ENCODE assay signal across 2 cellular contexts in the genomic region with DNA sequence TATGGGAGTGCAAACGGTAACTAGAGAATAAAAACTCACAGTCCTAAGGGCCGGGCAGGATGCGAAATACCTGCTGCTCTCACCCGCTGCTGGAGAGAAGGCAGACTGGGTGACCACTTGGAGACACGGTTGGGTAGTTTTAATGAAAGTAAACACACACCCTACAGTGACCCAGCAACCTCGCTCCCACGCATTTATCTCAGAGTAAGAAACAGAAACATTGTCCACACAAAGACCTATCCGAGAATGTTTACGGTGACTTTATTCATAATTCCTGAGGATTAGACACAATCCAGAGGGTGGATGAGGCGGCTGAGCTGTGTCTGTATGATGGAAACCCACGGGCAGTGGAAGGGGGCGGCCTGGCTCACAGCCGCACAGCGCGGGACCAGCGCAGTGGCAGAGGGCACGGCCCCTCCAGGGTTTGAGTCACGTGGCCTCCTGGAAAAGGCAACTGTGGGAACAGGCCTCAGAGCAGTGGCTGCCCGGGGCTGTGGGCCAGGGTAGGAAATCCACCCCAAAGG.
TF ChIP-seq lines count a peak whose summit lies in the region.

No MANE protein-coding gene starts in this region.

TF ChIP-seq in HepG2, 621 proteins besides CTCF, POLR2A, EP300 and RAD21 (continued from another document):
- TF ChIP-seq, protein P1, sequence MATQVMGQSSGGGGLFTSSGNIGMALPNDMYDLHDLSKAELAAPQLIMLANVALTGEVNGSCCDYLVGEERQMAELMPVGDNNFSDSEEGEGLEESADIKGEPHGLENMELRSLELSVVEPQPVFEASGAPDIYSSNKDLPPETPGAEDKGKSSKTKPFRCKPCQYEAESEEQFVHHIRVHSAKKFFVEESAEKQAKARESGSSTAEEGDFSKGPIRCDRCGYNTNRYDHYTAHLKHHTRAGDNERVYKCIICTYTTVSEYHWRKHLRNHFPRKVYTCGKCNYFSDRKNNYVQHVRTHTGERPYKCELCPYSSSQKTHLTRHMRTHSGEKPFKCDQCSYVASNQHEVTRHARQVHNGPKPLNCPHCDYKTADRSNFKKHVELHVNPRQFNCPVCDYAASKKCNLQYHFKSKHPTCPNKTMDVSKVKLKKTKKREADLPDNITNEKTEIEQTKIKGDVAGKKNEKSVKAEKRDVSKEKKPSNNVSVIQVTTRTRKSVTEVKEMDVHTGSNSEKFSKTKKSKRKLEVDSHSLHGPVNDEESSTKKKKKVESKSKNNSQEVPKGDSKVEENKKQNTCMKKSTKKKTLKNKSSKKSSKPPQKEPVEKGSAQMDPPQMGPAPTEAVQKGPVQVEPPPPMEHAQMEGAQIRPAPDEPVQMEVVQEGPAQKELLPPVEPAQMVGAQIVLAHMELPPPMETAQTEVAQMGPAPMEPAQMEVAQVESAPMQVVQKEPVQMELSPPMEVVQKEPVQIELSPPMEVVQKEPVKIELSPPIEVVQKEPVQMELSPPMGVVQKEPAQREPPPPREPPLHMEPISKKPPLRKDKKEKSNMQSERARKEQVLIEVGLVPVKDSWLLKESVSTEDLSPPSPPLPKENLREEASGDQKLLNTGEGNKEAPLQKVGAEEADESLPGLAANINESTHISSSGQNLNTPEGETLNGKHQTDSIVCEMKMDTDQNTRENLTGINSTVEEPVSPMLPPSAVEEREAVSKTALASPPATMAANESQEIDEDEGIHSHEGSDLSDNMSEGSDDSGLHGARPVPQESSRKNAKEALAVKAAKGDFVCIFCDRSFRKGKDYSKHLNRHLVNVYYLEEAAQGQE (IDR thresholded peaks at IDR 0.05; ENCODE audit: borderline replicate concordance in 1 of 2, low read depth in 1 of 2, low read length in 2 of 2), result no peak

TF ChIP-seq in GM12878, 131 proteins besides CTCF, POLR2A, EP300 and RAD21 (continued from another document and continues in another):
- TF ChIP-seq, protein P2, sequence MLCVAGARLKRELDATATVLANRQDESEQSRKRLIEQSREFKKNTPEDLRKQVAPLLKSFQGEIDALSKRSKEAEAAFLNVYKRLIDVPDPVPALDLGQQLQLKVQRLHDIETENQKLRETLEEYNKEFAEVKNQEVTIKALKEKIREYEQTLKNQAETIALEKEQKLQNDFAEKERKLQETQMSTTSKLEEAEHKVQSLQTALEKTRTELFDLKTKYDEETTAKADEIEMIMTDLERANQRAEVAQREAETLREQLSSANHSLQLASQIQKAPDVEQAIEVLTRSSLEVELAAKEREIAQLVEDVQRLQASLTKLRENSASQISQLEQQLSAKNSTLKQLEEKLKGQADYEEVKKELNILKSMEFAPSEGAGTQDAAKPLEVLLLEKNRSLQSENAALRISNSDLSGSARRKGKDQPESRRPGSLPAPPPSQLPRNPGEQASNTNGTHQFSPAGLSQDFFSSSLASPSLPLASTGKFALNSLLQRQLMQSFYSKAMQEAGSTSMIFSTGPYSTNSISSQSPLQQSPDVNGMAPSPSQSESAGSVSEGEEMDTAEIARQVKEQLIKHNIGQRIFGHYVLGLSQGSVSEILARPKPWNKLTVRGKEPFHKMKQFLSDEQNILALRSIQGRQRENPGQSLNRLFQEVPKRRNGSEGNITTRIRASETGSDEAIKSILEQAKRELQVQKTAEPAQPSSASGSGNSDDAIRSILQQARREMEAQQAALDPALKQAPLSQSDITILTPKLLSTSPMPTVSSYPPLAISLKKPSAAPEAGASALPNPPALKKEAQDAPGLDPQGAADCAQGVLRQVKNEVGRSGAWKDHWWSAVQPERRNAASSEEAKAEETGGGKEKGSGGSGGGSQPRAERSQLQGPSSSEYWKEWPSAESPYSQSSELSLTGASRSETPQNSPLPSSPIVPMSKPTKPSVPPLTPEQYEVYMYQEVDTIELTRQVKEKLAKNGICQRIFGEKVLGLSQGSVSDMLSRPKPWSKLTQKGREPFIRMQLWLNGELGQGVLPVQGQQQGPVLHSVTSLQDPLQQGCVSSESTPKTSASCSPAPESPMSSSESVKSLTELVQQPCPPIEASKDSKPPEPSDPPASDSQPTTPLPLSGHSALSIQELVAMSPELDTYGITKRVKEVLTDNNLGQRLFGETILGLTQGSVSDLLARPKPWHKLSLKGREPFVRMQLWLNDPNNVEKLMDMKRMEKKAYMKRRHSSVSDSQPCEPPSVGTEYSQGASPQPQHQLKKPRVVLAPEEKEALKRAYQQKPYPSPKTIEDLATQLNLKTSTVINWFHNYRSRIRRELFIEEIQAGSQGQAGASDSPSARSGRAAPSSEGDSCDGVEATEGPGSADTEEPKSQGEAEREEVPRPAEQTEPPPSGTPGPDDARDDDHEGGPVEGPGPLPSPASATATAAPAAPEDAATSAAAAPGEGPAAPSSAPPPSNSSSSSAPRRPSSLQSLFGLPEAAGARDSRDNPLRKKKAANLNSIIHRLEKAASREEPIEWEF (IDR thresholded peaks at IDR 0.05; ENCODE audit: insufficient replicate concordance, low read depth, low read length), result no peak
- TF ChIP-seq SP1 (IDR thresholded peaks at IDR 0.05; ENCODE audit: low read depth, low read length) (no peak), HDAC2 (IDR thresholded peaks at IDR 0.05) (no peak), HCFC1 (IDR thresholded peaks at IDR 0.05; ENCODE audit: low read length) (no peak), BCL11A (IDR thresholded peaks at IDR 0.05; ENCODE audit: low read depth, low read length) (0 out of 2 replicates have a peak, but pooled peaks have one; percentile 7), IRF4 (IDR thresholded peaks at IDR 0.05; ENCODE audit: low read depth, low read length) (0 out of 2 replicates have a peak, but pooled peaks have one; percentile 6), SUZ12 (IDR thresholded peaks at IDR 0.05; ENCODE audit: unreplicated experiment) (no peak), CBX3 (IDR thresholded peaks at IDR 0.05; ENCODE audit: borderline replicate concordance, low read depth) (no peak), SMAD1 (IDR thresholded peaks at IDR 0.05; ENCODE audit: low read depth, partially characterized antibody) (no peak), SREBF1 (IDR thresholded peaks at IDR 0.05; ENCODE audit: low read length) (no peak), EZH2 (IDR thresholded peaks at IDR 0.05; ENCODE audit: borderline replicate concordance, control insufficient read depth, low read depth, low read length) (no peak), EGR1 (IDR thresholded peaks at IDR 0.05; ENCODE audit: borderline replicate concordance in 1 of 2, low read depth in 2 of 2, low read length in 2 of 2) (0 out of 3 replicates have a peak, but pooled peaks of 1 of the 2 experiments have one; percentile 29), MTA2 (IDR thresholded peaks at IDR 0.05; ENCODE audit: low read depth) (peak; percentile 29; the same call in 1 of the 2 replicates), SMC3 (IDR thresholded peaks at IDR 0.05; ENCODE audit: borderline replicate concordance, low read length) (no peak), STAT1 (conservative IDR thresholded peaks at IDR 0.05) (no peak), RCOR1 (conservative IDR thresholded peaks at IDR 0.05; ENCODE audit: low read depth, low read length) (no peak), SRF (IDR thresholded peaks at IDR 0.05; ENCODE audit: low read depth in 2 of 2, low read length in 2 of 2) (no peak), MEF2A (IDR thresholded peaks at IDR 0.05; ENCODE audit: insufficient read depth, low read depth, low read length) (no peak), MYC (IDR thresholded peaks at IDR 0.05; ENCODE audit: insufficient read depth, insufficient read length, insufficient replicate concordance, low read length, severe bottlenecking) (no peak), WRNIP1 (IDR thresholded peaks at IDR 0.05; ENCODE audit: borderline replicate concordance, low read depth, low read length) (no peak), TARDBP (IDR thresholded peaks at IDR 0.05; ENCODE audit: borderline replicate concordance) (no peak), HDAC6 (IDR thresholded peaks at IDR 0.05; ENCODE audit: unreplicated experiment) (no peak), HDGF (IDR thresholded peaks at IDR 0.05) (no peak), TCF3 (IDR thresholded peaks at IDR 0.05; ENCODE audit: borderline replicate concordance, insufficient read depth, low read depth, low read length) (no peak), CEBPB (IDR thresholded peaks at IDR 0.05; ENCODE audit: borderline replicate concordance in 1 of 2, low read depth in 2 of 2, low read length in 2 of 2) (no peak), CBFB (IDR thresholded peaks at IDR 0.05; ENCODE audit: low read depth) (no peak)
- TF ChIP-seq, protein P1 (IDR thresholded peaks at IDR 0.05; ENCODE audit: low read depth, low read length), result no peak
- TF ChIP-seq, protein P3, sequence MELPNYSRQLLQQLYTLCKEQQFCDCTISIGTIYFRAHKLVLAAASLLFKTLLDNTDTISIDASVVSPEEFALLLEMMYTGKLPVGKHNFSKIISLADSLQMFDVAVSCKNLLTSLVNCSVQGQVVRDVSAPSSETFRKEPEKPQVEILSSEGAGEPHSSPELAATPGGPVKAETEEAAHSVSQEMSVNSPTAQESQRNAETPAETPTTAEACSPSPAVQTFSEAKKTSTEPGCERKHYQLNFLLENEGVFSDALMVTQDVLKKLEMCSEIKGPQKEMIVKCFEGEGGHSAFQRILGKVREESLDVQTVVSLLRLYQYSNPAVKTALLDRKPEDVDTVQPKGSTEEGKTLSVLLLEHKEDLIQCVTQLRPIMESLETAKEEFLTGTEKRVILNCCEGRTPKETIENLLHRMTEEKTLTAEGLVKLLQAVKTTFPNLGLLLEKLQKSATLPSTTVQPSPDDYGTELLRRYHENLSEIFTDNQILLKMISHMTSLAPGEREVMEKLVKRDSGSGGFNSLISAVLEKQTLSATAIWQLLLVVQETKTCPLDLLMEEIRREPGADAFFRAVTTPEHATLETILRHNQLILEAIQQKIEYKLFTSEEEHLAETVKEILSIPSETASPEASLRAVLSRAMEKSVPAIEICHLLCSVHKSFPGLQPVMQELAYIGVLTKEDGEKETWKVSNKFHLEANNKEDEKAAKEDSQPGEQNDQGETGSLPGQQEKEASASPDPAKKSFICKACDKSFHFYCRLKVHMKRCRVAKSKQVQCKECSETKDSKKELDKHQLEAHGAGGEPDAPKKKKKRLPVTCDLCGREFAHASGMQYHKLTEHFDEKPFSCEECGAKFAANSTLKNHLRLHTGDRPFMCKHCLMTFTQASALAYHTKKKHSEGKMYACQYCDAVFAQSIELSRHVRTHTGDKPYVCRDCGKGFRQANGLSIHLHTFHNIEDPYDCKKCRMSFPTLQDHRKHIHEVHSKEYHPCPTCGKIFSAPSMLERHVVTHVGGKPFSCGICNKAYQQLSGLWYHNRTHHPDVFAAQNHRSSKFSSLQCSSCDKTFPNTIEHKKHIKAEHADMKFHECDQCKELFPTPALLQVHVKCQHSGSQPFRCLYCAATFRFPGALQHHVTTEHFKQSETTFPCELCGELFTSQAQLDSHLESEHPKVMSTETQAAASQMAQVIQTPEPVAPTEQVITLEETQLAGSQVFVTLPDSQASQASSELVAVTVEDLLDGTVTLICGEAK (IDR thresholded peaks at IDR 0.05; ENCODE audit: borderline replicate concordance), result 0 out of 2 replicates have a peak, but pooled peaks have one; percentile 29
- TF ChIP-seq, protein P4, sequence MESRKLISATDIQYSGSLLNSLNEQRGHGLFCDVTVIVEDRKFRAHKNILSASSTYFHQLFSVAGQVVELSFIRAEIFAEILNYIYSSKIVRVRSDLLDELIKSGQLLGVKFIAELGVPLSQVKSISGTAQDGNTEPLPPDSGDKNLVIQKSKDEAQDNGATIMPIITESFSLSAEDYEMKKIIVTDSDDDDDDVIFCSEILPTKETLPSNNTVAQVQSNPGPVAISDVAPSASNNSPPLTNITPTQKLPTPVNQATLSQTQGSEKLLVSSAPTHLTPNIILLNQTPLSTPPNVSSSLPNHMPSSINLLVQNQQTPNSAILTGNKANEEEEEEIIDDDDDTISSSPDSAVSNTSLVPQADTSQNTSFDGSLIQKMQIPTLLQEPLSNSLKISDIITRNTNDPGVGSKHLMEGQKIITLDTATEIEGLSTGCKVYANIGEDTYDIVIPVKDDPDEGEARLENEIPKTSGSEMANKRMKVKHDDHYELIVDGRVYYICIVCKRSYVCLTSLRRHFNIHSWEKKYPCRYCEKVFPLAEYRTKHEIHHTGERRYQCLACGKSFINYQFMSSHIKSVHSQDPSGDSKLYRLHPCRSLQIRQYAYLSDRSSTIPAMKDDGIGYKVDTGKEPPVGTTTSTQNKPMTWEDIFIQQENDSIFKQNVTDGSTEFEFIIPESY (IDR thresholded peaks at IDR 0.05), result no peak
- TF ChIP-seq, protein P5, sequence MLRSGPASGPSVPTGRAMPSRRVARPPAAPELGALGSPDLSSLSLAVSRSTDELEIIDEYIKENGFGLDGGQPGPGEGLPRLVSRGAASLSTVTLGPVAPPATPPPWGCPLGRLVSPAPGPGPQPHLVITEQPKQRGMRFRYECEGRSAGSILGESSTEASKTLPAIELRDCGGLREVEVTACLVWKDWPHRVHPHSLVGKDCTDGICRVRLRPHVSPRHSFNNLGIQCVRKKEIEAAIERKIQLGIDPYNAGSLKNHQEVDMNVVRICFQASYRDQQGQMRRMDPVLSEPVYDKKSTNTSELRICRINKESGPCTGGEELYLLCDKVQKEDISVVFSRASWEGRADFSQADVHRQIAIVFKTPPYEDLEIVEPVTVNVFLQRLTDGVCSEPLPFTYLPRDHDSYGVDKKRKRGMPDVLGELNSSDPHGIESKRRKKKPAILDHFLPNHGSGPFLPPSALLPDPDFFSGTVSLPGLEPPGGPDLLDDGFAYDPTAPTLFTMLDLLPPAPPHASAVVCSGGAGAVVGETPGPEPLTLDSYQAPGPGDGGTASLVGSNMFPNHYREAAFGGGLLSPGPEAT (IDR thresholded peaks at IDR 0.05; ENCODE audit: low read depth), result peak; percentile 46
- TF ChIP-seq, protein P6, sequence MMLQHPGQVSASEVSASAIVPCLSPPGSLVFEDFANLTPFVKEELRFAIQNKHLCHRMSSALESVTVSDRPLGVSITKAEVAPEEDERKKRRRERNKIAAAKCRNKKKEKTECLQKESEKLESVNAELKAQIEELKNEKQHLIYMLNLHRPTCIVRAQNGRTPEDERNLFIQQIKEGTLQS (IDR thresholded peaks at IDR 0.05; ENCODE audit: borderline replicate concordance, extremely low read depth, low read depth, low read length), result no peak
